8 cellular contexts compared by ENCODE assay signal in the genomic region with DNA sequence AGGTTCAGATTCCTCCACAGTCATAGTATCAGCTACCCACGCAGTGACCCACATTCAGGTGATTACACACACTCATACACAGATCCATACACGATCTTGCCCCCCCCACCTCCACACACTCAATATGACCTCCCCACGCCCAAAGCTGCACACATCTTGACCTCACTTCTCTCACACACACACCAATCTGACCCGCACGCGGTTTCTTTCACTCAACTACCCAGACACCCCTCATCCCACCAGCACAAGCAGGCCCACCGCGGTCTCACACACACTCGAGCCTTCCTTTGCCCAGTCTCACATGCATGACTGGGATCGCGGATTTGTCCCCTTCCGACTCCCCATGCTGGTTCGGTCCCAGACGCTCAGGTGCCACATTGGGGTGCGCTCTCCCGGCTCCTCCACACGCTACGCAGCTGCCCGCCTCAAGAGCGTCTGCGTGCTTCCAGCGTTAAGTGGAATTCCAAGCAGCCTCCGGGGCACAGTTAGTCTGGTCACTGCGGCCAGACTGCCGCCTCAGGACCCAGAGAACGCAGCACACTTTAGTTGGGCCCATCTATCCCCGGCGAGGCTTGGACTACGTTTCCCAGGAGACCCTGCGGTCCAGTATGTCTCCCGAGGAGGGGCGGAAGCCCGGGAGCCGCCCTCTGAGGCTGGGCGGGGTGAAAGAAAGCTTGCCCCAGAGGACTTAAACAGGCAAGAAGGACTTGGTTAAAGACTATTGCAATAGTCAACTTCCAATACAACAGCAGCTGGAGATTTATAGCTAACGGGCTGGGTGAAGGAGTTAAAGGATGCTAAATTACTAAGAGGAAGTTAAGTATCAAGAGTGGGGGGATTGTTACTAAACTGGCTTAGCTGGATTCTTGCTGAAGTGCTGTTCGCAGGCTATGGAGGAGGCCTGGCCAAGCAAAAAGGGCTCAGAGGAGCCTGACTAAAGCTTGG. TPM values are rescaled to one million over a fixed set of nuclear protein-coding genes. Genes with fewer than 3 reads are reported as not detected.
A peak's percentile ranks its signal among the peaks of the same experiment; 100 is the strongest.
DNase-seq lines count a peak whose midpoint lies in the region; ATAC-seq and TF ChIP-seq lines count a peak whose summit lies in the region.

No MANE protein-coding gene starts in this region.

- peaks cover 6% of the 10 kb centered on the region for H3K4me1 Mint-ChIP-seq in activated T-helper 1 cell treated with anti-CD3 and anti-CD28 coated beads, Interleukin-12 subunit alpha, Interleukin-12 subunit beta, Interleukin-2, Interleukin-4 antibody, amounts not matched to agents 30 ng/mL and 10 ng/mL and 1 ng/mL, durations not matched to agents 14 hours and 24 hours and 36 hours (ENCODE audit: low read depth)
- H3K4me1 Mint-ChIP-seq in naive B cell = peaks cover 4 to 11% (median 6%) of the 10 kb centered on the region in 3 donors

- peak in 1 of 2 donors; percentile 7 for TF ChIP-seq POLR2A in Peyer's patch (IDR thresholded peaks at IDR 0.05)

- no peak overlapping the region for H3K4me3 Mint-ChIP-seq in activated T-helper 1 cell treated with anti-CD3 and anti-CD28 coated beads, Interleukin-12 subunit alpha, Interleukin-12 subunit beta, Interleukin-2, Interleukin-4 antibody, amounts not matched to agents 30 ng/mL and 10 ng/mL and 1 ng/mL, durations not matched to agents 14 hours and 24 hours and 36 hours
- H3K4me3 Mint-ChIP-seq in naive B cell = no peak overlapping the region

- H3K79me2 ChIP-seq in fibroblast of lung (ENCODE audit: control insufficient read depth, insufficient read depth, low read length) = no peaks in the 10 kb centered on the region

- H2AFZ ChIP-seq in fibroblast of lung (ENCODE audit: low read length) = peak overlapping the region; percentile 98

- peaks cover 0 to 13% (median 0%) of the 10 kb centered on the region in 4 donors for H3K9me3 ChIP-seq in Peyer's patch
- no peaks in the 10 kb centered on the region for H3K9me3 ChIP-seq in fibroblast of lung (ENCODE audit: control insufficient read depth, insufficient read depth, low read depth, low read length)

- H3K27me3 ChIP-seq in Peyer's patch = no peaks in the 10 kb centered on the region
- H3K27me3 ChIP-seq in fibroblast of lung (ENCODE audit: control insufficient read depth, insufficient read depth, low read length) = no peaks in the 10 kb centered on the region

- H3K4me2 ChIP-seq in fibroblast of lung (ENCODE audit: extremely low read depth, insufficient read depth, low read length) = peak overlapping the region; percentile 87

- no peak overlapping the region for H3K27ac Mint-ChIP-seq in activated T-helper 1 cell treated with anti-CD3 and anti-CD28 coated beads, Interleukin-12 subunit alpha, Interleukin-12 subunit beta, Interleukin-2, Interleukin-4 antibody, amounts not matched to agents 30 ng/mL and 10 ng/mL and 1 ng/mL, durations not matched to agents 14 hours and 24 hours and 36 hours
- H3K27ac Mint-ChIP-seq in naive B cell = no peak overlapping the region

- H3K36me3 ChIP-seq in Peyer's patch = peaks cover 0 to 26% (median 0%) of the 10 kb centered on the region in 3 donors
- no peaks in the 10 kb centered on the region for H3K36me3 ChIP-seq in fibroblast of lung (ENCODE audit: control insufficient read depth, insufficient read depth, low read length)

- ATAC-seq in GM21526 (IDR thresholded peaks at IDR 0.05; ENCODE audit: low FRiP score, unreplicated experiment) (peak; percentile 88), naive B cell (ENCODE audit: low read depth in 2 of 2) (peak; percentile 86 to 88)

- no peaks in the 10 kb centered on the region for H4K20me1 ChIP-seq in fibroblast of lung (ENCODE audit: control insufficient read depth, extremely low read depth, insufficient read depth, low read length)

- peaks cover 33% of the 10 kb centered on the region for H3K36me3 Mint-ChIP-seq in activated T-helper 1 cell treated with anti-CD3 and anti-CD28 coated beads, Interleukin-12 subunit alpha, Interleukin-12 subunit beta, Interleukin-2, Interleukin-4 antibody, amounts not matched to agents 30 ng/mL and 10 ng/mL and 1 ng/mL, durations not matched to agents 14 hours and 24 hours and 36 hours (ENCODE audit: low read depth)
- peaks cover 18 to 20% of the 10 kb centered on the region in 2 donors for H3K36me3 Mint-ChIP-seq in naive B cell

- intact Hi-C loops in activated T-helper 1 cell treated with anti-CD3 and anti-CD28 coated beads, Interleukin-12 subunit alpha, Interleukin-12 subunit beta, Interleukin-2, Interleukin-4 antibody, amounts not matched to agents 30 ng/mL and 10 ng/mL and 1 ng/mL, durations not matched to agents 14 hours and 24 hours and 36 hours (cut with micrococcal nuclease) = loop anchor here (1.0 to 10.0 kb wide), 22 partner anchors 12 to 805 kb away; a partner anchor contains a TSS

- H3K9me3 Mint-ChIP-seq in activated T-helper 1 cell treated with anti-CD3 and anti-CD28 coated beads, Interleukin-12 subunit alpha, Interleukin-12 subunit beta, Interleukin-2, Interleukin-4 antibody, amounts not matched to agents 30 ng/mL and 10 ng/mL and 1 ng/mL, durations not matched to agents 14 hours and 24 hours and 36 hours = peaks cover 31% of the 10 kb centered on the region
- H3K9me3 Mint-ChIP-seq in naive B cell = peaks cover 0 to 4% (median 3%) of the 10 kb centered on the region in 7 donors

- H3K4me3 ChIP-seq in Jurkat, Clone E6-1 (ENCODE audit: low read length) = peak overlapping the region; percentile 97
- H3K4me3 ChIP-seq in Peyer's patch (peak overlapping the region; percentile 52 to 96 (median 76)), fibroblast of lung (replicated peaks in 1 of 4; ENCODE audit: control extremely low read depth in 1 of 4, insufficient read depth in 1 of 4, low read depth in 3 of 4, low read length in 4 of 4) (peak overlapping the region; percentile 68 to 99 (median 88))

- DNase-seq in DMS 273 treated with DMSO at 0.1 percent for 48 hours (lab: John Stamatoyannopoulos, UW) (peak; percentile 83), Peyer's patch (peak; percentile 91 to 96 (median 92)), fibroblast of lung (ENCODE audit: low read depth in 2 of 2) (peak; percentile 90 to 93), naive B cell (peak; percentile 85)
- DNase-seq in Jurkat, Clone E6-1 (ENCODE audit: low read depth, low spot score) = peak; percentile 84
- peak; percentile 88 for DNase-seq in activated T-helper 1 cell treated with anti-CD3 and anti-CD28 coated beads, Interleukin-12 subunit alpha, Interleukin-12 subunit beta, Interleukin-2, Interleukin-4 antibody, amounts not matched to agents 30 ng/mL and 10 ng/mL and 1 ng/mL, durations not matched to agents 14 hours and 24 hours and 36 hours (ENCODE audit: low spot score)
- peak; percentile 70 to 87 for DNase-seq in stimulated activated CD8-positive, alpha-beta memory T cell treated with anti-CD3 and anti-CD28 coated beads, Interleukin-7, amount 100 ng/mL, for 48 hours (ENCODE audit: extremely low read depth in 1 of 2, low read depth in 1 of 2)

- H3K27me3 Mint-ChIP-seq in activated T-helper 1 cell treated with anti-CD3 and anti-CD28 coated beads, Interleukin-12 subunit alpha, Interleukin-12 subunit beta, Interleukin-2, Interleukin-4 antibody, amounts not matched to agents 30 ng/mL and 10 ng/mL and 1 ng/mL, durations not matched to agents 14 hours and 24 hours and 36 hours (ENCODE audit: insufficient read depth) = no peaks in the 10 kb centered on the region
- H3K27me3 Mint-ChIP-seq in naive B cell = no peaks in the 10 kb centered on the region

- H3K9ac ChIP-seq in fibroblast of lung (ENCODE audit: insufficient read depth, low read length) = peak overlapping the region; percentile 4

- H3K4me1 ChIP-seq in Peyer's patch (peaks cover 0 to 18% (median 0%) of the 10 kb centered on the region in 4 donors), fibroblast of lung (ENCODE audit: control insufficient read depth, extremely low read depth, insufficient read depth, low read length) (no peaks in the 10 kb centered on the region)

- peak in 1 of 6 experiments; percentile 10 for TF ChIP-seq CTCF in Peyer's patch (IDR thresholded peaks at IDR 0.05)
- no peak for TF ChIP-seq CTCF in fibroblast of lung (conservative IDR thresholded peaks at IDR 0.05 in 1 of 2, IDR thresholded peaks at IDR 0.05 in 1 of 2; ENCODE audit: low read depth in 1 of 2, low read length in 2 of 2)

- H3K27ac ChIP-seq in Peyer's patch = peak overlapping the region; percentile 74 to 86 (median 82)
- H3K27ac ChIP-seq in fibroblast of lung (ENCODE audit: insufficient read depth, low read length) = peak overlapping the region; percentile 68

RNA-seq across cellular contexts. Expression of a gene that starts 0.7 kb away (rescaled TPM):
- polyA plus RNA-seq in Jurkat, Clone E6-1 (2012; ENCODE audit: insufficient read depth, insufficient read length) = 2.9 TPM
- total RNA-seq in Peyer's patch (10 to 100 TPM in 1 of 4 donors, 1 to 10 TPM in 3; 3.0 to 19.8 (median 3.7) TPM), fibroblast of lung (2.8 and 3.9 TPM in 2 replicates)
- 3.7 and 4.4 TPM in 2 replicates for total RNA-seq in activated T-helper 1 cell treated with anti-CD3 and anti-CD28 coated beads, Interleukin-12 subunit alpha, Interleukin-12 subunit beta, Interleukin-2, Interleukin-4 antibody, amounts not matched to agents 30 ng/mL and 10 ng/mL and 1 ng/mL, durations not matched to agents 14 hours and 24 hours and 36 hours
- polyA plus RNA-seq in fibroblast of lung (1.4 and 2.3 TPM in 2 replicates), naive B cell (ENCODE audit: low read depth in 6 of 6) (10 to 100 TPM in 4 of 6 donors, 1 to 10 TPM in 1, not detected in 1; 8.4 to 13.6 (median 10.9) TPM)
- 1.0 and 1.5 TPM in 2 replicates for polyA plus RNA-seq in fibroblast of lung (2012)
- polyA minus RNA-seq in fibroblast of lung (ENCODE audit: low replicate concordance) = not detected in 2 replicates

RNA-seq across cellular contexts. Expression of a gene that starts 11.8 kb away (rescaled TPM):
- polyA plus RNA-seq in Jurkat, Clone E6-1 (2012; ENCODE audit: insufficient read depth, insufficient read length) = 1.2 TPM
- total RNA-seq in Peyer's patch = 1 to 10 TPM; 3.2 to 6.6 (median 4.4) TPM
- total RNA-seq in activated T-helper 1 cell treated with anti-CD3 and anti-CD28 coated beads, Interleukin-12 subunit alpha, Interleukin-12 subunit beta, Interleukin-2, Interleukin-4 antibody, amounts not matched to agents 30 ng/mL and 10 ng/mL and 1 ng/mL, durations not matched to agents 14 hours and 24 hours and 36 hours = 4.4 and 4.5 TPM in 2 replicates
- 9.1 and 9.2 TPM in 2 replicates for total RNA-seq in fibroblast of lung
- 3.0 and 4.4 TPM in 2 replicates for polyA plus RNA-seq in fibroblast of lung
- polyA plus RNA-seq in fibroblast of lung (2012) = 2.6 and 3.6 TPM in 2 replicates
- polyA minus RNA-seq in fibroblast of lung (ENCODE audit: low replicate concordance) = not detected in 2 replicates
- 10 to 100 TPM in 1 of 6 donors, 1 to 10 TPM in 5; 3.1 to 10.9 (median 7.8) TPM for polyA plus RNA-seq in naive B cell (ENCODE audit: low read depth in 6 of 6)

Comparison
In these comparisons a context has a peak if more than half of its experiments do, and no peak if none do; other contexts are left out.
1. Peak in every context shown above with its lines: DNase-seq, ATAC-seq, H3K4me3 ChIP-seq and H3K27ac ChIP-seq.